In the genomic region with DNA sequence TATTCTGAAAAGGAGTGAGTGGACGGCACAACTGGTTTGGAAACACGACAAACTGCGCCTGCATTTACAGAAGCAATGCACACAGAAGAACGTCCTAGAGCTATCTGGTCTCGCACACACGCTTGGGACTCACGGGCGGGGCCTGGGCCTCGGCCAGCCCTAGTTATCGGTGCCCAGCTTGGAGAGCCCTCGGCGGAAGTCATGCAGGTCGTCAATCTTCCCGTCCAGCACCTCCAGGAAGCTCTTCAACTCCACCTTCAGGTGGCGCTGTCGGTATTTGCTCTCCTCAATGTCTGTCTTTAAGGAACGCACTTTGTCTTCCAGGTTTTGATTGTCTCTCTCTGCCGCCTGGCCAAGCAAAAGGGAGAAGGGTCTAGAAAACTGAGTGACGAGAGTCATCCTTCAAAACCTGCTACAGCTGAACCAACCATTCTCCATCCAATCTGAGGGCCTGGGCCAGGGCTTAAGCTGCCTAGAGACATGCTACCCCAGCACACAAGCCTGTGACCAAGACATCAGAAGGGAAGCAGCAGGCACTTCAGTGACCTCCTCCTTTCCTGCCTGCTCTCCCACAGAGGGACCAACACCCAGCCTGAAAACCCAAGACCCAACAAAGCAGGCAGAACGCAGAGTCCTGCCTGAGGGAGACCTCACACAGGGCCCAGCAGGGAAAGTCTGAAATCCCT, we compare ENCODE assay signal across 8 cellular contexts. TPM values are rescaled to one million over a fixed set of nuclear protein-coding genes. Genes with fewer than 3 reads are reported as not detected.
DNase-seq lines count a peak whose midpoint lies in the region; ATAC-seq and TF ChIP-seq lines count a peak whose summit lies in the region.

No MANE protein-coding gene starts in this region.

- peak overlapping the region; percentile 92 for H2AFZ ChIP-seq in GM23338

- H3K27me3 Mint-ChIP-seq in GM23338 (ENCODE audit: insufficient read depth, low read depth, poor library complexity): peaks cover 19% of the 10 kb centered on the region
- peaks cover 12% of the 10 kb centered on the region for H3K27me3 Mint-ChIP-seq in activated CD4-positive, alpha-beta T cell treated with anti-CD3 and anti-CD28 coated beads, Interleukin-2, amount 10 ng/mL, durations not matched to agents 7 days and 5 days

- H3K9me3 Mint-ChIP-seq in GM23338: no peaks in the 10 kb centered on the region; the same call in 2 of the 3 replicates
- H3K9me3 Mint-ChIP-seq in activated CD4-positive, alpha-beta T cell treated with anti-CD3 and anti-CD28 coated beads, Interleukin-2, amount 10 ng/mL, durations not matched to agents 7 days and 5 days: no peaks in the 10 kb centered on the region

- H3K4me2 ChIP-seq in GM23338: peak overlapping the region; percentile 55; the same call in 1 of the 2 replicates

- peaks cover 7% of the 10 kb centered on the region for H3K4me1 ChIP-seq in GM23338 (ENCODE audit: insufficient read depth)

- no peaks in the 10 kb centered on the region for H3K79me2 ChIP-seq in GM23338 (replicated peaks; ENCODE audit: insufficient read depth)

- no peaks in the 10 kb centered on the region for H3K27me3 ChIP-seq in GM23338 (ENCODE audit: insufficient read depth)

- H3K27ac Mint-ChIP-seq in GM23338: peak overlapping the region; percentile 56; the same call in 1 of the 2 replicates
- H3K27ac Mint-ChIP-seq in activated CD4-positive, alpha-beta T cell treated with anti-CD3 and anti-CD28 coated beads, Interleukin-2, amount 10 ng/mL, durations not matched to agents 7 days and 5 days: peak overlapping the region; percentile 66

- CTCF ChIA-PET in activated CD4-positive, alpha-beta T cell treated with anti-CD3 and anti-CD28 coated beads, Interleukin-2, amount 10 ng/mL, durations not matched to agents 7 days and 5 days (lab: Charles Lee): interaction anchor here (0.5 to 1.7 kb wide), 10 partner anchors 11 to 161 kb away, joined by 3 to 9 read pairs (median 3); a partner anchor contains a TSS

- no peaks in the 10 kb centered on the region for H3K9me2 ChIP-seq in GM23338 (ENCODE audit: insufficient read depth)

- no peaks in the 10 kb centered on the region for H3F3A ChIP-seq in GM23338 (replicated peaks; ENCODE audit: low read depth)

- H4K20me1 ChIP-seq in GM23338 (replicated peaks; ENCODE audit: insufficient read depth): no peaks in the 10 kb centered on the region

- peak; percentile 89 to 93 for TF ChIP-seq CTCF in GM23338 (conservative IDR thresholded peaks at IDR 0.05; ENCODE audit: low read depth in 2 of 2)

- H3K4me1 Mint-ChIP-seq in GM23338: peaks cover 15% of the 10 kb centered on the region
- peaks cover 26% of the 10 kb centered on the region for H3K4me1 Mint-ChIP-seq in activated CD4-positive, alpha-beta T cell treated with anti-CD3 and anti-CD28 coated beads, Interleukin-2, amount 10 ng/mL, durations not matched to agents 7 days and 5 days

- no peak overlapping the region for H3K27ac ChIP-seq in GM23338 (ENCODE audit: low read depth)

- H3K36me3 ChIP-seq in GM23338 (ENCODE audit: insufficient read depth): no peaks in the 10 kb centered on the region

- H3K36me3 Mint-ChIP-seq in GM23338 (ENCODE audit: low read depth): no peaks in the 10 kb centered on the region
- H3K36me3 Mint-ChIP-seq in activated CD4-positive, alpha-beta T cell treated with anti-CD3 and anti-CD28 coated beads, Interleukin-2, amount 10 ng/mL, durations not matched to agents 7 days and 5 days (ENCODE audit: low read depth): peaks cover 2% of the 10 kb centered on the region

- H3K4me3 Mint-ChIP-seq in GM23338: peak overlapping the region; percentile 37; the same call in 2 of the 3 replicates
- H3K4me3 Mint-ChIP-seq in activated CD4-positive, alpha-beta T cell treated with anti-CD3 and anti-CD28 coated beads, Interleukin-2, amount 10 ng/mL, durations not matched to agents 7 days and 5 days: no peak overlapping the region

- peak; percentile 97 for ATAC-seq in GM23338
- peak; percentile 76 for ATAC-seq in esophagus mucosa
- ATAC-seq in stimulated activated naive CD8-positive, alpha-beta T cell treated with anti-CD3 and anti-CD28 coated beads, Interleukin-15, Interleukin-2, amounts not matched to agents 100 U/mL and 50 U/mL, for 24 hours: peak; percentile 68

- H3K4me3 ChIP-seq in GM23338: no peak overlapping the region

- POLR2A ChIA-PET in activated CD4-positive, alpha-beta T cell treated with anti-CD3 and anti-CD28 coated beads, Interleukin-2, amount 10 ng/mL, durations not matched to agents 7 days and 5 days (lab: Charles Lee): interaction anchor here (0.7 kb wide), 1 partner anchor 315 kb away, joined by 3 read pairs; no protein-coding TSS in a partner anchor

- DNase-seq in COLO668 (lab: John Stamatoyannopoulos, UW; ENCODE audit: unreplicated experiment) (peak; percentile 33), GM23338 (ENCODE audit: low spot score) (peak; percentile 96), NCI-H2227 treated with DMSO at 0.1 percent for 48 hours (lab: John Stamatoyannopoulos, UW) (peak; percentile 57), midbrain (lab: John Stamatoyannopoulos, UW) (peak; percentile 59), GM19240 (ENCODE audit: insufficient read length, low spot score) (no peak)
- DNase-seq in activated CD4-positive, alpha-beta T cell treated with anti-CD3 and anti-CD28 coated beads, Interleukin-2, amount 10 ng/mL, durations not matched to agents 7 days and 5 days: peak; percentile 77
- DNase-seq in stimulated activated naive CD8-positive, alpha-beta T cell treated with anti-CD3 and anti-CD28 coated beads, Interleukin-15, Interleukin-2, amounts not matched to agents 100 U/mL and 50 U/mL, for 24 hours: peak; percentile 63

TF ChIP-seq in GM23338, 12 proteins besides CTCF, POLR2A, EP300 and RAD21 (continues in another document):
- no peak for TF ChIP-seq NANOG (IDR thresholded peaks at IDR 0.05; ENCODE audit: borderline replicate concordance)
- no peak for TF ChIP-seq EZH2 (IDR thresholded peaks at IDR 0.05; ENCODE audit: low read depth, unreplicated experiment)
- no peak for TF ChIP-seq POLR2AphosphoS5 (IDR thresholded peaks at IDR 0.05; ENCODE audit: low read depth)
- TF ChIP-seq STAT1 (IDR thresholded peaks at IDR 0.05; ENCODE audit: unreplicated experiment): no peak

RNA-seq across cellular contexts. Expression of a gene that starts 40.3 kb away (rescaled TPM):
- 2.2 and 8.3 TPM in 2 replicates for total RNA-seq in GM23338 (2014; rRNA removed; shearing (Covaris generic))
- polyA plus RNA-seq in GM23338 (2016; fragmentation: Nextera tagmentation; extraction: Ambion mirVana): 4.1 and 4.2 TPM in 2 replicates
- 10 to 100 TPM; 13.8 to 14.5 TPM for total RNA-seq in activated CD4-positive, alpha-beta T cell treated with anti-CD3 and anti-CD28 coated beads, Interleukin-2, amount 10 ng/mL, durations not matched to agents 7 days and 5 days
- 4.0 TPM for total RNA-seq in esophagus mucosa

RNA-seq across cellular contexts. Expression of a gene that starts 43.8 kb away (rescaled TPM):
- total RNA-seq in GM23338 (2014; rRNA removed; shearing (Covaris generic)): 0.08 TPM in 1 of 2 replicates, not detected in the other
- 0.18 and 0.37 TPM in 2 replicates for polyA plus RNA-seq in GM23338 (2016; fragmentation: Nextera tagmentation; extraction: Ambion mirVana)
- total RNA-seq in activated CD4-positive, alpha-beta T cell treated with anti-CD3 and anti-CD28 coated beads, Interleukin-2, amount 10 ng/mL, durations not matched to agents 7 days and 5 days: not detected
- total RNA-seq in esophagus mucosa: not detected
